9 cellular contexts compared by ENCODE assay signal in the genomic region with DNA sequence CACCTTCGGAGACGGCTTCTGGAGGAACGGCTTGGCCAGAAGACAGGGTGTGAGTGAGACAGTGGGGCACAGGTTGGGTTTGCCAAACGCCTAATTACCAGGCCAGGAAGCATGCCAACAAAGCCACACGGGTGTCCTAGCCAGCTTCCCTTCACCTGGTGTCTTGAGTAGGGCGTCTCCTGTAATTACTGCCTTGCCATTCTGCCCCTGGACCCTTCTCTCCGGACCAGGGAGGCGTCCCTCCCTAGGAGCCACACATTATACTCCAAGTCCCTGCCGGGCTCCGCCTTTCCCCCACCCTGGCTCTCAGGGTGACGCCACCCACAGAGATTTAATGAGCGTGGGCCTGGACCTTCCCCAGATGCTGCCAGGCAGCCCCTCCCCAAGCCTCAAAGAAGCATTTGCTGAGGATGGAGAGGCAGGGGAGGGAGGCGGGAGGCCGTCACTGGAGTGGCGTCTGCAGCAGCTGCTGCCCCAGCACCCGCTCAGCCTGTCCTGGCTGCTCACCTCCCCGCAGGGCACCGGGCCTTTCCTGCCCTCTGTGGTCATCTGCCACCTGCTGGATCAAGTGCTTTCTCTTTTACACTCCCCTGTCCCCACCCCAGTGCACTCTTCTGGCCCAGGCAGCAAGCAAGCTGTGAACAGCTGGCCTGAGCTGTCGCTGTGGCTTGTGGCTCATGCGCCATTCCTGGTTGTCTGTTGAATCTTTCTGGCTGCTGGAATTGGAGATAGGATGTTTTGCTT. TPM values are rescaled to one million over a fixed set of nuclear protein-coding genes. Genes with fewer than 3 reads are reported as not detected.
DNase-seq lines count a peak whose midpoint lies in the region; ATAC-seq and TF ChIP-seq lines count a peak whose summit lies in the region.
"Had no signal": no experiment of that assay in that cellular context is flagged by ENCODE, and none has a peak within 500 bp of the region (broad histone marks: within the 10 kb centered on the region; RNA-seq: fewer than 3 reads in every experiment).

No MANE protein-coding gene starts in this region.

- no peak overlapping the region for H3K4me3 Mint-ChIP-seq in dendritic cell treated with granulocyte-macrophage colony-stimulating factor and Interleukin-4, amounts not matched to agents 40 ng/mL and 50 ng/mL, for 4 days

- peak overlapping the region; percentile 59 for H3K27ac Mint-ChIP-seq in dendritic cell treated with granulocyte-macrophage colony-stimulating factor and Interleukin-4, amounts not matched to agents 40 ng/mL and 50 ng/mL, for 4 days
- H3K27ac Mint-ChIP-seq: naive B cell had no signal

- intact Hi-C loops in dendritic cell treated with granulocyte-macrophage colony-stimulating factor and Interleukin-4, amounts not matched to agents 40 ng/mL and 50 ng/mL, for 4 days (cut with micrococcal nuclease), result no loop called here

- H3K9me3 Mint-ChIP-seq in dendritic cell treated with granulocyte-macrophage colony-stimulating factor and Interleukin-4, amounts not matched to agents 40 ng/mL and 50 ng/mL, for 4 days, result no peaks in the 10 kb centered on the region
- H3K9me3 Mint-ChIP-seq: naive B cell had no signal

- peak; percentile 11 for ATAC-seq in omental fat pad (ENCODE audit: low FRiP score)

- TF ChIP-seq POLR2A in erythroblast (IDR thresholded peaks at IDR 0.05; ENCODE audit: low read length), result no peak

- DNase-seq in DMS79 treated with DMSO at 0.1 percent for 48 hours (lab: John Stamatoyannopoulos, UW) (peak; percentile 87), NCI-H2107 treated with DMSO at 0.1 percent for 48 hours (lab: John Stamatoyannopoulos, UW; ENCODE audit: unreplicated experiment) (peak; percentile 56), omental fat pad (ENCODE audit: low spot score) (no peak), HCEC 1CT (no peak), erythroblast (lab: John Stamatoyannopoulos, UW) (no peak)
- DNase-seq in activated effector memory CD4-positive, alpha-beta T cell treated with anti-CD3 and anti-CD28 coated beads, Interleukin-2, amount 50 U/mL, for 16 hours, result no peak
- DNase-seq in activated CD8-positive, alpha-beta memory T cell treated with anti-CD3 and anti-CD28 coated beads, Interleukin-2, amount 50 U/mL, for 48 hours, result no peak
- DNase-seq: naive B cell had no signal

- peaks cover 16% of the 10 kb centered on the region for H3K36me3 Mint-ChIP-seq in dendritic cell treated with granulocyte-macrophage colony-stimulating factor and Interleukin-4, amounts not matched to agents 40 ng/mL and 50 ng/mL, for 4 days (ENCODE audit: low read depth)
- H3K36me3 Mint-ChIP-seq: naive B cell had no signal

- peaks cover 90% of the 10 kb centered on the region for H3K4me1 Mint-ChIP-seq in dendritic cell treated with granulocyte-macrophage colony-stimulating factor and Interleukin-4, amounts not matched to agents 40 ng/mL and 50 ng/mL, for 4 days (ENCODE audit: low read depth)

- no peak for TF ChIP-seq CTCF in omental fat pad (IDR thresholded peaks at IDR 0.05)

- no peaks in the 10 kb centered on the region for H3K27me3 Mint-ChIP-seq in dendritic cell treated with granulocyte-macrophage colony-stimulating factor and Interleukin-4, amounts not matched to agents 40 ng/mL and 50 ng/mL, for 4 days

RNA-seq across cellular contexts. Expression of gene FOSL2, which starts 20.7 kb away (rescaled TPM):
- 100 to 1,000 TPM; 115 to 350 (median 184) TPM for total RNA-seq in omental fat pad

Comparison
In these comparisons a context has a peak if more than half of its experiments do, and no peak if none do; other contexts are left out.
1. DNase-seq: peak in DMS79 treated with DMSO at 0.1 percent for 48 hours (single experiment) and NCI-H2107 treated with DMSO at 0.1 percent for 48 hours (single experiment); none in omental fat pad (single experiment), activated effector memory CD4-positive, alpha-beta T cell treated with anti-CD3 and anti-CD28 coated beads, Interleukin-2, amount 50 U/mL, for 16 hours (single experiment), activated CD8-positive, alpha-beta memory T cell treated with anti-CD3 and anti-CD28 coated beads, Interleukin-2, amount 50 U/mL, for 48 hours (single experiment), HCEC 1CT (single experiment) and erythroblast (0 of 2).